18 cellular contexts compared by ENCODE assay signal in the genomic region with DNA sequence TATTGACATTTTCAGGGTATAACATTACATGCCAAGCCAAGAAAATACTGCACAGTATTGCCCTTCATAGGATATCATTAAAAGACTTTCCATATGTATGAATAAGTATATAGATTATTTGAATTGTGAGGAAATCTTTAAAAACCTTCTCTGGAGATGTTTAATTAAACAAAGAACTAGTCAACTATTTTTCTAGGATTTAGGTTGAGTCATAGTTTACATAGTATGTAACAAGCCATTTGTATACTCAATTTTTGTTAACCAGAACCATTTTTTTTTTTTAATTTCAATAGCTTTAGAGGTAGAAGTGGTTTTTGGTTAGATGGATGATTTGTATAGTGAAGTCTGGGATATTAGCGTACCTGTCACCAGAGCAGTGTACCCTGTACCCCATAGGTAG.
DNase-seq lines count a peak whose midpoint lies in the region; ATAC-seq, FAIRE-seq and TF ChIP-seq lines count a peak whose summit lies in the region.
"Had no signal": no experiment of that assay in that cellular context is flagged by ENCODE, and none has a peak within 500 bp of the region (broad histone marks: within the 10 kb centered on the region; RNA-seq: fewer than 3 reads in every experiment).

No MANE protein-coding gene starts in this region.

- no TSS peak for BruUV-seq in IMR-90 (replicated peaks; lab: Mats Ljungman, UMichigan)

- in situ Hi-C loops in IMR-90 (cut with MboI; ENCODE audit: low sequenced_read_pairs) = no loop called here

- no peak for FAIRE-seq in bronchial epithelial cell (lab: Jason Lieb, UNC)
- FAIRE-seq: GM12878, H1 had no signal

- H3K4me3 ChIP-seq in IMR-90 (ENCODE audit: insufficient read depth, low read depth, low read length) (no peak overlapping the region), bronchial epithelial cell (ENCODE audit: low read depth, low read length) (no peak overlapping the region), dorsolateral prefrontal cortex (no peak overlapping the region)
- H3K4me3 ChIP-seq: BLaER1 treated with 17β-estradiol and CSF1 and Interleukin-3, amounts not matched to agents 10 nM and 100 nM; GM12878; HAP-1 had no signal

- no peak overlapping the region for H2BK15ac ChIP-seq in IMR-90 (ENCODE audit: low read depth, low read length)

- TF ChIP-seq POLR2A in IMR-90 (IDR thresholded peaks at IDR 0.05; ENCODE audit: low read depth, low read length) = no peak

- no peak overlapping the region for H2BK120ac ChIP-seq in IMR-90 (ENCODE audit: low read depth, low read length)

- no peaks in the 10 kb centered on the region for H3K9me3 ChIP-seq in IMR-90 (ENCODE audit: control insufficient read depth, insufficient read depth, low read length)
- H3K9me3 ChIP-seq: HAP-1 had no signal

- peak overlapping the region; percentile 66; the same call in 1 of the 2 replicates for H3K4me2 ChIP-seq in IMR-90 (ENCODE audit: low read depth, low read length)
- H3K4me2 ChIP-seq: BLaER1 treated with 17β-estradiol and CSF1 and Interleukin-3, amounts not matched to agents 10 nM and 100 nM; KMS-11 had no signal

- CTCF ChIA-PET in IMR-90 (lab: Yijun Ruan, JAX) = no interaction called here

- peaks cover 2% of the 10 kb centered on the region; the same call in 1 of the 2 replicates for H3K36me3 ChIP-seq in IMR-90 (ENCODE audit: control insufficient read depth, insufficient read depth, low read length)
- H3K36me3 ChIP-seq in bronchial epithelial cell (ENCODE audit: control insufficient read depth, insufficient read depth, low read length) = no peaks in the 10 kb centered on the region
- H3K36me3 ChIP-seq: HAP-1 had no signal

- H2AK5ac ChIP-seq in IMR-90 (ENCODE audit: low read depth, low read length) = no peak overlapping the region

- H3K23ac ChIP-seq in IMR-90 (ENCODE audit: low read depth, low read length) = no peak overlapping the region

- no peak overlapping the region for H4K8ac ChIP-seq in IMR-90 (ENCODE audit: low read depth in 2 of 2, low read length in 2 of 2)

- H3K14ac ChIP-seq in IMR-90 (replicated peaks; ENCODE audit: low read depth, low read length) = no peak overlapping the region

- peak; percentile 63 for ATAC-seq in IMR-90 (ENCODE audit: low read depth)
- ATAC-seq: GM12878 had no signal

- no peak overlapping the region for H2BK5ac ChIP-seq in IMR-90 (ENCODE audit: low read depth, low read length, poor library complexity, severe bottlenecking)

- H3K79me1 ChIP-seq in IMR-90 (ENCODE audit: low read depth in 1 of 2, low read length in 2 of 2) = peaks cover 33 to 57% of the 10 kb centered on the region in 2 experiments

- H4K20me1 ChIP-seq in IMR-90 (ENCODE audit: insufficient read depth, low read length) = peaks cover 3% of the 10 kb centered on the region; the same call in 1 of the 2 replicates

- no peak overlapping the region for H2BK20ac ChIP-seq in IMR-90 (ENCODE audit: low read depth, low read length)

- dilution Hi-C loops in IMR-90 (cut with HindIII; ENCODE audit: low sequenced_read_pairs, unreplicated experiment) = no loop called here

- TF ChIP-seq RAD21 in IMR-90 (IDR thresholded peaks at IDR 0.05; ENCODE audit: low read length) = no peak

- H3K4ac ChIP-seq in IMR-90 (ENCODE audit: low read depth, low read length) = no peak overlapping the region

- peak; percentile 9 for DNase-seq in DMS53 (lab: John Stamatoyannopoulos, UW)
- no peak for DNase-seq in DMS53 treated with DMSO at 0.1 percent for 48 hours (lab: John Stamatoyannopoulos, UW; ENCODE audit: unreplicated experiment)
- DNase-seq in IMR-90 = peak; percentile 45
- peak; percentile 58 for DNase-seq in bronchial epithelial cell (ENCODE audit: low read depth)
- no peak for DNase-seq in GM19240 (ENCODE audit: insufficient read length, low spot score)
- no peak for DNase-seq in DMS153 (lab: John Stamatoyannopoulos, UW)
- DNase-seq in dorsolateral prefrontal cortex = no peak
- DNase-seq: CD8-positive, alpha-beta memory T cell; COR-L47; DMS 273 treated with DMSO at 0.1 percent for 48 hours; DND-41; EL had no signal

- POLR2A ChIA-PET in IMR-90 (lab: Charles Lee; ENCODE audit: unreplicated experiment) = no interaction called here

- no peak overlapping the region for H4K91ac ChIP-seq in IMR-90 (ENCODE audit: insufficient read depth, low read depth, low read length)

- H3K27ac ChIP-seq in IMR-90 (ENCODE audit: insufficient read depth, low read length) (no peak overlapping the region), dorsolateral prefrontal cortex (peak overlapping the region in 1 of 59 donors; percentile 8)
- H3K27ac ChIP-seq: 22Rv1; BLaER1 treated with 17β-estradiol and CSF1 and Interleukin-3, amounts not matched to agents 10 nM and 100 nM; KMS-11 had no signal

- peaks cover 9% of the 10 kb centered on the region for H3K9me1 ChIP-seq in IMR-90 (ENCODE audit: insufficient read depth, low read length)

- H2AFZ ChIP-seq in IMR-90 (replicated peaks; ENCODE audit: low read length, poor library complexity) = no peak overlapping the region

- H2AK9ac ChIP-seq in IMR-90 (replicated peaks; ENCODE audit: low read depth, low read length, poor library complexity) = no peak overlapping the region

- no CpG with 5 or more reads among the region's 1 CpG for WGBS in IMR-90 (ENCODE audit: extremely low coverage in 2 of 2, insufficient read length in 1 of 2), 2 experiments

- intact Hi-C loops in IMR-90 (cut with micrococcal nuclease) = no loop called here
- intact Hi-C loops in dorsolateral prefrontal cortex (cut with DNase I) = no loop called here

- H3K27me3 ChIP-seq in IMR-90 (ENCODE audit: control insufficient read depth, insufficient read depth, low read length) (no peaks in the 10 kb centered on the region), bronchial epithelial cell (ENCODE audit: control insufficient read depth, insufficient read depth, low read length) (no peaks in the 10 kb centered on the region), dorsolateral prefrontal cortex (no peaks in the 10 kb centered on the region)
- H3K27me3 ChIP-seq: BLaER1 treated with 17β-estradiol and CSF1 and Interleukin-3, amounts not matched to agents 10 nM and 100 nM had no signal

- H3K9ac ChIP-seq in IMR-90 (ENCODE audit: low read depth, low read length) = no peak overlapping the region
- H3K9ac ChIP-seq: BLaER1 treated with 17β-estradiol and CSF1 and Interleukin-3, amounts not matched to agents 10 nM and 100 nM; KMS-11 had no signal

- H3K4me1 ChIP-seq in IMR-90 (ENCODE audit: control insufficient read depth, insufficient read depth, low read length) = peaks cover 7% of the 10 kb centered on the region
- H3K4me1 ChIP-seq: HAP-1 had no signal

- H3K56ac ChIP-seq in IMR-90 (ENCODE audit: extremely low read depth, insufficient read depth, low read length) = no peak overlapping the region

- TF ChIP-seq CTCF in IMR-90 (conservative IDR thresholded peaks at IDR 0.05; ENCODE audit: low read depth, low read length) = no peak
- no peak for TF ChIP-seq CTCF in bronchial epithelial cell (IDR thresholded peaks at IDR 0.05; ENCODE audit: insufficient read depth, low read length, severe bottlenecking)
- no peak for TF ChIP-seq CTCF in dorsolateral prefrontal cortex (IDR thresholded peaks at IDR 0.05 in 54 of 56, conservative IDR thresholded peaks at IDR 0.05 in 2 of 56; ENCODE audit: low read depth in 1 of 56, partially characterized antibody in 56 of 56)

- no peak overlapping the region for H3K18ac ChIP-seq in IMR-90 (ENCODE audit: low read depth, low read length)

- no peak overlapping the region for H4K5ac ChIP-seq in IMR-90 (ENCODE audit: low read depth, low read length)

TF ChIP-seq in IMR-90, 13 proteins besides CTCF, POLR2A, EP300 and RAD21:
- TF ChIP-seq FOS (IDR thresholded peaks at IDR 0.05; ENCODE audit: low read depth, low read length) (peak; percentile 55; the same call in 1 of the 2 replicates), BHLHE40 (IDR thresholded peaks at IDR 0.05; ENCODE audit: low read depth, low read length) (no peak), CHD1 (IDR thresholded peaks at IDR 0.05; ENCODE audit: low read depth, low read length) (no peak)
TF ChIP-seq in IMR-90: peak in this region for 1.

Comparison
In these comparisons a context has a peak if more than half of its experiments do, and no peak if none do; other contexts are left out.
1. DNase-seq: peak in DMS53 (single experiment), IMR-90 (single experiment) and bronchial epithelial cell (single experiment); none in DMS53 treated with DMSO at 0.1 percent for 48 hours (single experiment), GM19240 (single experiment), DMS153 (single experiment) and dorsolateral prefrontal cortex (0 of 10).